ENCODE assay signal across 21 cellular contexts in genomic region chr5:179599100-179599499, GRCh38. TPM values are rescaled to one million over a fixed set of nuclear protein-coding genes. Genes with fewer than 3 reads are reported as not detected.
A peak's percentile ranks its signal among the peaks of the same experiment; 100 is the strongest.
DNase-seq lines count a peak whose midpoint lies in the region; ATAC-seq, FAIRE-seq and TF ChIP-seq lines count a peak whose summit lies in the region.
"Had no signal": no experiment of that assay in that cellular context is flagged by ENCODE, and none has a peak within 500 bp of the region (broad histone marks: within the 10 kb centered on the region; RNA-seq: fewer than 3 reads in every experiment).

No MANE protein-coding gene starts in this region.

- H3K4me2 ChIP-seq in HepG2 (ENCODE audit: low read depth, low read length): no peak overlapping the region
- H3K4me2 ChIP-seq: A549, BLaER1, KMS-11 had no signal

- no peaks in the 10 kb centered on the region for H3K4me1 ChIP-seq in HepG2 (ENCODE audit: insufficient read depth, low read length)
- H3K4me1 ChIP-seq: A549, Peyer's patch had no signal

- H3K4me3 Mint-ChIP-seq in activated T-cell treated with anti-CD3 and anti-CD28 coated beads, Interleukin-2, amount 50 U/mL, for 72 hours: no peak overlapping the region
- no peak overlapping the region for H3K4me3 Mint-ChIP-seq in activated T-helper 17 cell treated with anti-CD3 and anti-CD28 coated beads, Interleukin-2, amount 50 U/mL, for 72 hours
- no peak overlapping the region for H3K4me3 Mint-ChIP-seq in stimulated activated memory B cell treated with anti-CD40 and anti-IgM and Interleukin-4, amounts not matched to agents 10 μg/mL and 1 μg/mL and 100 μg/mL, for 72 hours
- H3K4me3 Mint-ChIP-seq in progenitor cell of endocrine pancreas (ENCODE audit: low read depth): no peak overlapping the region
- no peak overlapping the region for H3K4me3 Mint-ChIP-seq in activated naive CD8-positive, alpha-beta T cell treated with anti-CD3 and anti-CD28 coated beads, Interleukin-2, amount 50 U/mL, for 24 hours
- H3K4me3 Mint-ChIP-seq: CD8-positive, alpha-beta memory T cell had no signal

- peak overlapping the region; percentile 34 for H3K27ac Mint-ChIP-seq in activated T-cell treated with anti-CD3 and anti-CD28 coated beads, Interleukin-2, amount 50 U/mL, for 72 hours
- peak overlapping the region; percentile 56 for H3K27ac Mint-ChIP-seq in activated T-helper 17 cell treated with anti-CD3 and anti-CD28 coated beads, Interleukin-2, amount 50 U/mL, for 72 hours
- peak overlapping the region; percentile 72 for H3K27ac Mint-ChIP-seq in stimulated activated memory B cell treated with anti-CD40 and anti-IgM and Interleukin-4, amounts not matched to agents 10 μg/mL and 1 μg/mL and 100 μg/mL, for 72 hours
- no peak overlapping the region for H3K27ac Mint-ChIP-seq in progenitor cell of endocrine pancreas
- no peak overlapping the region for H3K27ac Mint-ChIP-seq in activated naive CD8-positive, alpha-beta T cell treated with anti-CD3 and anti-CD28 coated beads, Interleukin-2, amount 50 U/mL, for 24 hours

- TF ChIP-seq EP300 in HepG2 (IDR thresholded peaks at IDR 0.05; ENCODE audit: low read depth in 2 of 2, low read length in 2 of 2) (no peak), HepG2 (CRISPR knock-in tag; IDR thresholded peaks at IDR 0.05; ENCODE audit: borderline replicate concordance) (no peak)

- DNase-seq in activated T-cell treated with anti-CD3 and anti-CD28 coated beads, Interleukin-2, amount 50 U/mL, for 72 hours: no peak
- no peak for DNase-seq in activated T-cell treated with anti-CD3 and anti-CD28 coated beads, Interleukin-2, amount 50 U/mL, for 48 hours
- DNase-seq in HepG2 (ENCODE audit: low spot score) (no peak), progenitor cell of endocrine pancreas (ENCODE audit: low spot score, unreplicated experiment) (no peak)
- no peak for DNase-seq in activated naive CD8-positive, alpha-beta T cell treated with anti-CD3 and anti-CD28 coated beads, Interleukin-2, amount 50 U/mL, for 24 hours
- DNase-seq: CD8-positive, alpha-beta memory T cell; DMS53; EL; NCI-H1694 treated with DMSO at 0.1 percent for 48 hours; NK-92 treated with Interleukin-12 subunit alpha and Interleukin-12 subunit beta, amount 100 ng/mL, for 24 hours had no signal

- no peak for ATAC-seq in activated T-cell treated with anti-CD3 and anti-CD28 coated beads, Interleukin-2, amount 50 U/mL, for 72 hours (replicated peaks in 1 of 2)
- no peak for ATAC-seq in activated T-helper 17 cell treated with anti-CD3 and anti-CD28 coated beads, Interleukin-2, amount 50 U/mL, for 72 hours (replicated peaks)
- no peak for ATAC-seq in HepG2
- no peak for ATAC-seq in stimulated activated memory B cell treated with anti-CD40 and anti-IgM and Interleukin-4, amounts not matched to agents 10 μg/mL and 1 μg/mL and 100 μg/mL, for 72 hours
- no peak for ATAC-seq in GM19351 (IDR thresholded peaks at IDR 0.05; ENCODE audit: unreplicated experiment)
- ATAC-seq in activated naive CD8-positive, alpha-beta T cell treated with anti-CD3 and anti-CD28 coated beads, Interleukin-2, amount 50 U/mL, for 24 hours: no peak
- ATAC-seq: Right ventricle myocardium inferior had no signal

- H4K20me1 ChIP-seq in HepG2 (ENCODE audit: insufficient read depth, low read length): no peaks in the 10 kb centered on the region
- H4K20me1 ChIP-seq: BLaER1 had no signal

- H3K36me3 ChIP-seq in HepG2 (replicated peaks in 1 of 2; ENCODE audit: control insufficient read depth in 1 of 2, insufficient read depth in 2 of 2, low read length in 2 of 2): peaks cover 23 to 49% of the 10 kb centered on the region in 2 experiments

- H3K9me3 Mint-ChIP-seq in activated T-cell treated with anti-CD3 and anti-CD28 coated beads, Interleukin-2, amount 50 U/mL, for 72 hours: no peaks in the 10 kb centered on the region
- no peaks in the 10 kb centered on the region for H3K9me3 Mint-ChIP-seq in activated T-helper 17 cell treated with anti-CD3 and anti-CD28 coated beads, Interleukin-2, amount 50 U/mL, for 72 hours
- H3K9me3 Mint-ChIP-seq in stimulated activated memory B cell treated with anti-CD40 and anti-IgM and Interleukin-4, amounts not matched to agents 10 μg/mL and 1 μg/mL and 100 μg/mL, for 72 hours: no peaks in the 10 kb centered on the region
- H3K9me3 Mint-ChIP-seq in progenitor cell of endocrine pancreas (ENCODE audit: low read depth): no peaks in the 10 kb centered on the region
- no peaks in the 10 kb centered on the region for H3K9me3 Mint-ChIP-seq in activated naive CD8-positive, alpha-beta T cell treated with anti-CD3 and anti-CD28 coated beads, Interleukin-2, amount 50 U/mL, for 24 hours
- H3K9me3 Mint-ChIP-seq: CD8-positive, alpha-beta memory T cell had no signal

- CTCF ChIA-PET in HepG2 (lab: Yijun Ruan, JAX; ENCODE audit: low intra/inter-chr PET ratio, low total read pairs): no interaction called here

- 100% methylated on average over 6 of the region's 9 CpGs for WGBS in HepG2 (ENCODE audit: low lambda C conversion rate)

- intact Hi-C loops in HepG2 (cut with micrococcal nuclease; ENCODE audit: unreplicated experiment): no loop called here

- H3K79me2 ChIP-seq in HepG2 (ENCODE audit: insufficient read depth, low read length): no peaks in the 10 kb centered on the region

- TF ChIP-seq RAD21 in HepG2 (CRISPR knock-in tag; IDR thresholded peaks at IDR 0.05): no peak

- no peak overlapping the region for H3K27ac ChIP-seq in HepG2 (ENCODE audit: extremely low read length, insufficient read depth, low read length)
- H3K27ac ChIP-seq: A549, BLaER1, KMS-11, Peyer's patch had no signal

- no peak for TF ChIP-seq POLR2A in HepG2 (IDR thresholded peaks at IDR 0.05; ENCODE audit: insufficient read depth in 1 of 2, low read depth in 2 of 2, low read length in 2 of 2)

- peaks cover 5 to 8% of the 10 kb centered on the region in 2 donors for H3K36me3 Mint-ChIP-seq in activated T-cell treated with anti-CD3 and anti-CD28 coated beads, Interleukin-2, amount 50 U/mL, for 72 hours (ENCODE audit: insufficient read depth in 2 of 2)
- peaks cover 80% of the 10 kb centered on the region for H3K36me3 Mint-ChIP-seq in activated T-helper 17 cell treated with anti-CD3 and anti-CD28 coated beads, Interleukin-2, amount 50 U/mL, for 72 hours (ENCODE audit: low read depth)
- H3K36me3 Mint-ChIP-seq in stimulated activated memory B cell treated with anti-CD40 and anti-IgM and Interleukin-4, amounts not matched to agents 10 μg/mL and 1 μg/mL and 100 μg/mL, for 72 hours: peaks cover 42% of the 10 kb centered on the region
- peaks cover 27% of the 10 kb centered on the region for H3K36me3 Mint-ChIP-seq in progenitor cell of endocrine pancreas (ENCODE audit: insufficient read depth)
- H3K36me3 Mint-ChIP-seq in activated naive CD8-positive, alpha-beta T cell treated with anti-CD3 and anti-CD28 coated beads, Interleukin-2, amount 50 U/mL, for 24 hours (ENCODE audit: low read depth): peaks cover 28% of the 10 kb centered on the region

- TF ChIP-seq CTCF in HepG2 (CRISPR knock-in tag; IDR thresholded peaks at IDR 0.05) (no peak), progenitor cell of endocrine pancreas (IDR thresholded peaks at IDR 0.05; ENCODE audit: unreplicated experiment) (no peak)

- FAIRE-seq in HepG2 (lab: Jason Lieb, UNC): no peak
- FAIRE-seq: A549, GM12892, GM18507, H54 had no signal

- H2AFZ ChIP-seq in HepG2 (ENCODE audit: low read length): no peak overlapping the region

- no peaks in the 10 kb centered on the region for H3K9me3 ChIP-seq in HepG2 (ENCODE audit: low read length)
- H3K9me3 ChIP-seq: A549, BLaER1, Peyer's patch had no signal

- no TSS peak for BruUV-seq in HepG2 (replicated peaks; lab: Mats Ljungman, UMichigan)

- in situ Hi-C loops in HepG2 (cut with HindIII; ENCODE audit: extremely low pct_ligation_motif_present, low pct_unique_long_range_greater_than_20kb): no loop called here

- H3K9ac ChIP-seq in HepG2 (ENCODE audit: insufficient read depth, low read depth, low read length): no peak overlapping the region
- H3K9ac ChIP-seq: BLaER1, KMS-11 had no signal

- no peaks in the 10 kb centered on the region for H3K27me3 ChIP-seq in HepG2 (ENCODE audit: control insufficient read depth in 1 of 2, insufficient read depth in 2 of 2, low read length in 2 of 2)
- H3K27me3 ChIP-seq: BLaER1, Peyer's patch had no signal

- POLR2A ChIA-PET in HepG2 (lab: Yijun Ruan, JAX): interaction anchor here (1.6 kb wide), 1 partner anchor 8 kb away, joined by 3 read pairs; no protein-coding TSS in a partner anchor

- no peaks in the 10 kb centered on the region for H3K4me1 Mint-ChIP-seq in activated T-cell treated with anti-CD3 and anti-CD28 coated beads, Interleukin-2, amount 50 U/mL, for 72 hours (ENCODE audit: low read depth)
- no peaks in the 10 kb centered on the region for H3K4me1 Mint-ChIP-seq in activated T-helper 17 cell treated with anti-CD3 and anti-CD28 coated beads, Interleukin-2, amount 50 U/mL, for 72 hours
- H3K4me1 Mint-ChIP-seq in stimulated activated memory B cell treated with anti-CD40 and anti-IgM and Interleukin-4, amounts not matched to agents 10 μg/mL and 1 μg/mL and 100 μg/mL, for 72 hours: peaks cover 7% of the 10 kb centered on the region
- no peaks in the 10 kb centered on the region for H3K4me1 Mint-ChIP-seq in progenitor cell of endocrine pancreas (ENCODE audit: low read depth)
- H3K4me1 Mint-ChIP-seq in activated naive CD8-positive, alpha-beta T cell treated with anti-CD3 and anti-CD28 coated beads, Interleukin-2, amount 50 U/mL, for 24 hours: no peaks in the 10 kb centered on the region
- H3K4me1 Mint-ChIP-seq: CD8-positive, alpha-beta memory T cell had no signal

- H3K4me3 ChIP-seq in HepG2 (replicated peaks in 1 of 3; ENCODE audit: insufficient read depth in 1 of 3, low read depth in 2 of 3, low read length in 3 of 3): no peak overlapping the region
- H3K4me3 ChIP-seq: A549, BLaER1, Peyer's patch had no signal

- H3K27me3 Mint-ChIP-seq in activated T-cell treated with anti-CD3 and anti-CD28 coated beads, Interleukin-2, amount 50 U/mL, for 72 hours (ENCODE audit: low read depth): no peaks in the 10 kb centered on the region
- no peaks in the 10 kb centered on the region for H3K27me3 Mint-ChIP-seq in activated T-helper 17 cell treated with anti-CD3 and anti-CD28 coated beads, Interleukin-2, amount 50 U/mL, for 72 hours
- H3K27me3 Mint-ChIP-seq in stimulated activated memory B cell treated with anti-CD40 and anti-IgM and Interleukin-4, amounts not matched to agents 10 μg/mL and 1 μg/mL and 100 μg/mL, for 72 hours: no peaks in the 10 kb centered on the region
- H3K27me3 Mint-ChIP-seq in progenitor cell of endocrine pancreas: no peaks in the 10 kb centered on the region
- H3K27me3 Mint-ChIP-seq in activated naive CD8-positive, alpha-beta T cell treated with anti-CD3 and anti-CD28 coated beads, Interleukin-2, amount 50 U/mL, for 24 hours: no peaks in the 10 kb centered on the region
- H3K27me3 Mint-ChIP-seq: CD8-positive, alpha-beta memory T cell had no signal

RNA-seq across cellular contexts. Expression of gene HNRNPH1, which starts 24.4 kb away (rescaled TPM):
- 100 to 1,000 TPM; 805 to 958 TPM for total RNA-seq in activated T-cell treated with anti-CD3 and anti-CD28 coated beads, Interleukin-2, amount 50 U/mL, for 72 hours
- 100 to 1,000 TPM; 761 to 957 TPM for total RNA-seq in activated T-helper 17 cell treated with anti-CD3 and anti-CD28 coated beads, Interleukin-2, amount 50 U/mL, for 72 hours
- total RNA-seq in HepG2 (2016; rRNA removed; fragmentation: Illumina TruSeq; extraction: Trizol) (807 and 1,064 TPM in 2 replicates), progenitor cell of endocrine pancreas (1,377 and 1,392 TPM in 2 replicates)
- 62.0 and 74.9 TPM in 2 replicates for total RNA-seq in HepG2 (2016; cell fraction: cytosol; rRNA removed; fragmentation: Illumina TruSeq; extraction: Trizol; ENCODE audit: low read depth)
- 774 and 1,069 TPM in 2 replicates for total RNA-seq in HepG2 (2016; cell fraction: insoluble cytoplasmic fraction; rRNA removed; fragmentation: Illumina TruSeq; extraction: Trizol)
- total RNA-seq in HepG2 (2016; cell fraction: membrane; rRNA removed; fragmentation: Illumina TruSeq; extraction: Trizol): 140 and 164 TPM in 2 replicates
- total RNA-seq in HepG2 (2016; cell fraction: nucleus; rRNA removed; fragmentation: Illumina TruSeq; extraction: Trizol): 1,562 and 1,725 TPM in 2 replicates
- 329 and 382 TPM in 2 replicates for polyA plus RNA-seq in HepG2 (2011; rRNA removed)
- polyA plus RNA-seq in HepG2 (2011; cell fraction: cytosol; rRNA removed): 90.5 and 96.7 TPM in 2 replicates
- polyA plus RNA-seq in HepG2 (2011; cell fraction: nucleus; rRNA removed): 1,180 and 1,349 TPM in 2 replicates
- 483 and 590 TPM in 2 replicates for polyA plus RNA-seq in HepG2 (2012)
- polyA plus RNA-seq in HepG2 (2016; cell fraction: cytosol; fragmentation: Illumina TruSeq; extraction: Trizol; ENCODE audit: low read depth): 35.6 TPM in 2 replicates
- 527 and 548 TPM in 2 replicates for polyA plus RNA-seq in HepG2 (2016; cell fraction: insoluble cytoplasmic fraction; fragmentation: Illumina TruSeq; extraction: Trizol; ENCODE audit: low read depth)
- polyA plus RNA-seq in HepG2 (2016; cell fraction: membrane; fragmentation: Illumina TruSeq; extraction: Trizol; ENCODE audit: low read depth): 79.3 and 80.3 TPM in 2 replicates
- 2,398 and 2,412 TPM in 2 replicates for polyA plus RNA-seq in HepG2 (2016; cell fraction: nucleus; fragmentation: Illumina TruSeq; extraction: Trizol; ENCODE audit: insufficient read depth, low read depth)
- polyA minus RNA-seq in HepG2 (2011; rRNA and poly(A)+ RNA removed; ENCODE audit: low replicate concordance): 416 and 431 TPM in 2 replicates
- polyA minus RNA-seq in HepG2 (2011; cell fraction: cytosol; rRNA and poly(A)+ RNA removed): 259 and 342 TPM in 2 replicates
- polyA minus RNA-seq in HepG2 (2011; cell fraction: nucleus; rRNA and poly(A)+ RNA removed): 3,243 and 3,756 TPM in 2 replicates

RNA-seq across cellular contexts. Expression of gene RUFY1, which starts 48.7 kb away (rescaled TPM):
- 10 to 100 TPM; 32.0 to 37.9 TPM for total RNA-seq in activated T-cell treated with anti-CD3 and anti-CD28 coated beads, Interleukin-2, amount 50 U/mL, for 72 hours
- 10 to 100 TPM; 39.1 to 41.5 TPM for total RNA-seq in activated T-helper 17 cell treated with anti-CD3 and anti-CD28 coated beads, Interleukin-2, amount 50 U/mL, for 72 hours
- total RNA-seq in HepG2 (2016; rRNA removed; fragmentation: Illumina TruSeq; extraction: Trizol) (28.6 and 31.9 TPM in 2 replicates), progenitor cell of endocrine pancreas (69.1 and 71.2 TPM in 2 replicates)
- 12.6 and 13.4 TPM in 2 replicates for total RNA-seq in HepG2 (2016; cell fraction: cytosol; rRNA removed; fragmentation: Illumina TruSeq; extraction: Trizol; ENCODE audit: low read depth)
- total RNA-seq in HepG2 (2016; cell fraction: insoluble cytoplasmic fraction; rRNA removed; fragmentation: Illumina TruSeq; extraction: Trizol): 28.3 and 34.5 TPM in 2 replicates
- total RNA-seq in HepG2 (2016; cell fraction: membrane; rRNA removed; fragmentation: Illumina TruSeq; extraction: Trizol): 10.7 and 10.9 TPM in 2 replicates
- total RNA-seq in HepG2 (2016; cell fraction: nucleus; rRNA removed; fragmentation: Illumina TruSeq; extraction: Trizol): 22.7 and 23.6 TPM in 2 replicates
- polyA plus RNA-seq in HepG2 (2011; rRNA removed): 19.9 and 20.8 TPM in 2 replicates
- 12.9 and 13.5 TPM in 2 replicates for polyA plus RNA-seq in HepG2 (2011; cell fraction: cytosol; rRNA removed)
- 35.0 and 35.3 TPM in 2 replicates for polyA plus RNA-seq in HepG2 (2011; cell fraction: nucleus; rRNA removed)
- polyA plus RNA-seq in HepG2 (2012): 20.2 and 23.0 TPM in 2 replicates
- polyA plus RNA-seq in HepG2 (2016; cell fraction: cytosol; fragmentation: Illumina TruSeq; extraction: Trizol; ENCODE audit: low read depth): 3.2 and 4.7 TPM in 2 replicates
- 29.3 and 30.1 TPM in 2 replicates for polyA plus RNA-seq in HepG2 (2016; cell fraction: insoluble cytoplasmic fraction; fragmentation: Illumina TruSeq; extraction: Trizol; ENCODE audit: low read depth)
- polyA plus RNA-seq in HepG2 (2016; cell fraction: membrane; fragmentation: Illumina TruSeq; extraction: Trizol; ENCODE audit: low read depth): 5.8 and 6.8 TPM in 2 replicates
- 41.0 and 41.7 TPM in 2 replicates for polyA plus RNA-seq in HepG2 (2016; cell fraction: nucleus; fragmentation: Illumina TruSeq; extraction: Trizol; ENCODE audit: insufficient read depth, low read depth)
- polyA minus RNA-seq in HepG2 (2011; rRNA and poly(A)+ RNA removed; ENCODE audit: low replicate concordance): 25.8 and 35.3 TPM in 2 replicates
- polyA minus RNA-seq in HepG2 (2011; cell fraction: cytosol; rRNA and poly(A)+ RNA removed): 10.6 and 11.2 TPM in 2 replicates
- polyA minus RNA-seq in HepG2 (2011; cell fraction: nucleus; rRNA and poly(A)+ RNA removed): 20.7 and 28.1 TPM in 2 replicates

Comparison
In these comparisons a context has a peak if more than half of its experiments do, and no peak if none do; other contexts are left out.
1. H3K27ac Mint-ChIP-seq: peak in activated T-cell treated with anti-CD3 and anti-CD28 coated beads, Interleukin-2, amount 50 U/mL, for 72 hours (single experiment), activated T-helper 17 cell treated with anti-CD3 and anti-CD28 coated beads, Interleukin-2, amount 50 U/mL, for 72 hours (single experiment) and stimulated activated memory B cell treated with anti-CD40 and anti-IgM and Interleukin-4, amounts not matched to agents 10 μg/mL and 1 μg/mL and 100 μg/mL, for 72 hours (single experiment); none in progenitor cell of endocrine pancreas (single experiment) and activated naive CD8-positive, alpha-beta T cell treated with anti-CD3 and anti-CD28 coated beads, Interleukin-2, amount 50 U/mL, for 24 hours (single experiment).